16 cellular contexts compared by ENCODE assay signal in genomic region chr1:59568158-59568935, GRCh38.
A peak's percentile ranks its signal among the peaks of the same experiment; 100 is the strongest.
DNase-seq lines count a peak whose midpoint lies in the region; ATAC-seq and TF ChIP-seq lines count a peak whose summit lies in the region.
"Had no signal": no experiment of that assay in that cellular context is flagged by ENCODE, and none has a peak within 500 bp of the region (broad histone marks: within the 10 kb centered on the region; RNA-seq: fewer than 3 reads in every experiment).

No MANE protein-coding gene starts in this region.

- H3K4me3 Mint-ChIP-seq in natural killer cell, result peak overlapping the region; percentile 52
- no peak overlapping the region for H3K4me3 Mint-ChIP-seq in natural killer cell treated with Interleukin-12 subunit alpha and Interleukin-12 subunit beta and Interleukin-15 and Interleukin-18, amount 100 ng/mL, for 72 hours
- H3K4me3 Mint-ChIP-seq: activated B cell treated with CpG ODN at 0.5 μM for 24 hours; B cell; effector memory CD8-positive, alpha-beta T cell had no signal

- no peaks in the 10 kb centered on the region for H3K27me3 Mint-ChIP-seq in natural killer cell (ENCODE audit: low read depth in 2 of 2)
- H3K27me3 Mint-ChIP-seq in natural killer cell treated with Interleukin-12 subunit alpha and Interleukin-12 subunit beta and Interleukin-15 and Interleukin-18, amount 100 ng/mL, for 72 hours, result no peaks in the 10 kb centered on the region
- H3K27me3 Mint-ChIP-seq: activated B cell treated with CpG ODN at 0.5 μM for 24 hours; B cell; effector memory CD8-positive, alpha-beta T cell had no signal

- H3K4me1 Mint-ChIP-seq in natural killer cell, result peaks cover 37 to 40% of the 10 kb centered on the region in 2 donors
- H3K4me1 Mint-ChIP-seq in natural killer cell treated with Interleukin-12 subunit alpha and Interleukin-12 subunit beta and Interleukin-15 and Interleukin-18, amount 100 ng/mL, for 72 hours (ENCODE audit: low read depth in 2 of 2), result peaks cover 19 to 27% of the 10 kb centered on the region in 2 donors

- H3K4me3 ChIP-seq in fibroblast of pulmonary artery (replicated peaks; ENCODE audit: low read depth, low read length), result no peak overlapping the region
- H3K4me3 ChIP-seq: K562 had no signal

- intact Hi-C loops in natural killer cell (cut with micrococcal nuclease), result no loop called here
- intact Hi-C loops in head of caudate nucleus (cut with DNase I), result no loop called here

- TF ChIP-seq CTCF in natural killer cell (IDR thresholded peaks at IDR 0.05), result no peak
- peak; percentile 24; the same call in 1 of the 2 replicates for TF ChIP-seq CTCF in VCaP (conservative IDR thresholded peaks at IDR 0.05)
- TF ChIP-seq CTCF in fibroblast of pulmonary artery (IDR thresholded peaks at IDR 0.05; ENCODE audit: low read length, missing control alignments), result peak; percentile 21

- ATAC-seq in natural killer cell, result no peak
- ATAC-seq in natural killer cell treated with Interleukin-12 subunit alpha and Interleukin-12 subunit beta and Interleukin-15 and Interleukin-18, amount 100 ng/mL, for 72 hours, result no peak
- no peak for ATAC-seq in HG03521 (IDR thresholded peaks at IDR 0.05; ENCODE audit: unreplicated experiment)
- ATAC-seq: effector memory CD8-positive, alpha-beta T cell; K562 had no signal

- H3K27ac Mint-ChIP-seq in natural killer cell, result no peak overlapping the region
- H3K27ac Mint-ChIP-seq in natural killer cell treated with Interleukin-12 subunit alpha and Interleukin-12 subunit beta and Interleukin-15 and Interleukin-18, amount 100 ng/mL, for 72 hours, result no peak overlapping the region
- H3K27ac Mint-ChIP-seq: activated B cell treated with CpG ODN at 0.5 μM for 24 hours; B cell; effector memory CD8-positive, alpha-beta T cell had no signal

- no peak for DNase-seq in natural killer cell
- DNase-seq in natural killer cell treated with Interleukin-12 subunit alpha and Interleukin-12 subunit beta and Interleukin-15 and Interleukin-18, amount 100 ng/mL, for 72 hours (ENCODE audit: low spot score), result no peak
- peak; percentile 33 for DNase-seq in fibroblast of pulmonary artery (ENCODE audit: low read depth)
- DNase-seq in head of caudate nucleus, result no peak
- DNase-seq in NCI-H345 (lab: John Stamatoyannopoulos, UW), result no peak
- no peak for DNase-seq in central memory CD4-positive, alpha-beta T cell
- DNase-seq: activated B cell treated with CpG ODN at 0.5 μM for 24 hours; effector memory CD8-positive, alpha-beta T cell; NCI-H187 treated with DMSO at 0.1 percent for 48 hours; NCI-H774; posterior cingulate gyrus; stimulated activated CD4-positive, alpha-beta T cell treated with anti-CD3 and anti-CD28 coated beads, Interleukin-1b, Interleukin-23, amount 100 ng/mL, for 48 hours had no signal

- no peaks in the 10 kb centered on the region for H3K9me3 Mint-ChIP-seq in natural killer cell
- no peaks in the 10 kb centered on the region for H3K9me3 Mint-ChIP-seq in natural killer cell treated with Interleukin-12 subunit alpha and Interleukin-12 subunit beta and Interleukin-15 and Interleukin-18, amount 100 ng/mL, for 72 hours
- H3K9me3 Mint-ChIP-seq: activated B cell treated with CpG ODN at 0.5 μM for 24 hours; effector memory CD8-positive, alpha-beta T cell had no signal

- no peak overlapping the region for H3K27ac ChIP-seq in VCaP

- H3K36me3 Mint-ChIP-seq in natural killer cell, result no peaks in the 10 kb centered on the region
- H3K36me3 Mint-ChIP-seq in natural killer cell treated with Interleukin-12 subunit alpha and Interleukin-12 subunit beta and Interleukin-15 and Interleukin-18, amount 100 ng/mL, for 72 hours, result no peaks in the 10 kb centered on the region
